In the genomic region with DNA sequence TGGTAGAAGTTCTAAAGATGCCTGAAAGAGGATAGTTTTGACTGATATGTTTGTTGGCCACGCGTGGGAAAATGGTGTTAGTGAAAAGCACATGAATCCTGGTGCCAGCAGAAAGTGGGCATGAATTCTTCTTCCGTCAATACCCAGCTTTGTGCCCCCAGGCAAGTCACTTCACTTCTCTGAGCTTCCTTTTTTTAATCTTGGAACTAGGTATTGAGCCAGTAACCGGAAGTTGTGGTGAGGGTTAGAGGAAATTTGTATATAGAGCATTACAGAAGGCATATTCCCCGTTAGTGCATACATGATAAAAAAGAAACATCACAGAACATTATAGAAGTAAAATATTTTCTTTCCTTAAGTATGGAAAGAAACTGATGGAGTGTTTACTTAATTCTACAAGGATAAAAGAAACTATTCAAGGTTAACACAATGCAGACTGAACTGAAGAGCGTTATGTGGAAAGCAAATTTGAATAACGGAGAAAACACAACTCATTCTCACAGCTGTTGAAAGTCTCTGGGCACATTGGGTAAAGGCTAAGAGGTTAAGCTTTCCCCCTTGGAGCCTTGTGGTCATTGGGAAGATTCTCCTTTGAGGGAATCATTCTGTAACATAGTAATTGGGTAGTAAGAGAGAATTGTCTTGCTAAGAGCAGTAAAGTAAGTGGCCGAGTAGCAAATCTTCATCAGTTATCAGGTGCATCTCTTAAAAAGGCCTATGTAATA, we compare ENCODE assay signal across 10 cellular contexts.
A peak's percentile ranks its signal among the peaks of the same experiment; 100 is the strongest.
DNase-seq lines count a peak whose midpoint lies in the region; ATAC-seq and TF ChIP-seq lines count a peak whose summit lies in the region.
"Had no signal": no experiment of that assay in that cellular context is flagged by ENCODE, and none has a peak within 500 bp of the region (broad histone marks: within the 10 kb centered on the region; RNA-seq: fewer than 3 reads in every experiment).

No MANE protein-coding gene starts in this region.

- H3K36me3 Mint-ChIP-seq in naive B cell: no peaks in the 10 kb centered on the region

- no peaks in the 10 kb centered on the region for H4K20me1 ChIP-seq in SU-DHL-6 (ENCODE audit: low read depth, low read length)

- H3K4me1 Mint-ChIP-seq in naive B cell: peaks cover 47 to 84% (median 65%) of the 10 kb centered on the region in 3 donors

- no peaks in the 10 kb centered on the region for H3K9me2 ChIP-seq in SU-DHL-6 (replicated peaks; ENCODE audit: insufficient read depth, low read length)

- H3K27me3 ChIP-seq in SU-DHL-6 (ENCODE audit: low read length): no peaks in the 10 kb centered on the region
- H3K27me3 ChIP-seq: dorsolateral prefrontal cortex had no signal

- H3K36me3 ChIP-seq in SU-DHL-6 (ENCODE audit: low read length): no peaks in the 10 kb centered on the region

- H3K27me3 Mint-ChIP-seq in naive B cell: no peaks in the 10 kb centered on the region

- peak overlapping the region; percentile 39 to 93 (median 77) for H3K27ac Mint-ChIP-seq in naive B cell

- peak overlapping the region; percentile 47; the same call in 1 of the 2 replicates for H3K27ac ChIP-seq in SU-DHL-6 (ENCODE audit: low read depth, low read length)

- no peaks in the 10 kb centered on the region for H3K79me2 ChIP-seq in SU-DHL-6 (ENCODE audit: insufficient read depth, low read length)

- TF ChIP-seq CTCF in SU-DHL-6 (IDR thresholded peaks at IDR 0.05; ENCODE audit: insufficient read depth, low read length, poor library complexity, severe bottlenecking): no peak

- H3K9me3 ChIP-seq in SU-DHL-6 (ENCODE audit: insufficient read depth, low read length): no peaks in the 10 kb centered on the region

- H3K9me3 Mint-ChIP-seq in naive B cell: no peaks in the 10 kb centered on the region

- H3K4me3 Mint-ChIP-seq in naive B cell: peak overlapping the region; percentile 40 to 91 (median 83)

- peak; percentile 49 for ATAC-seq in GM18511 (IDR thresholded peaks at IDR 0.05; ENCODE audit: unreplicated experiment)
- peak; percentile 39 for ATAC-seq in HG03354 (IDR thresholded peaks at IDR 0.05; ENCODE audit: poor library complexity, severe bottlenecking, unreplicated experiment)
- peak; percentile 77 to 82 for ATAC-seq in naive B cell (ENCODE audit: low read depth in 2 of 2)

- peak overlapping the region; percentile 16 for H3K4me3 ChIP-seq in SU-DHL-6 (ENCODE audit: insufficient read depth, low read length, poor library complexity, severe bottlenecking)
- H3K4me3 ChIP-seq: dorsolateral prefrontal cortex had no signal

- peak overlapping the region; percentile 23; the same call in 1 of the 2 replicates for H3K9ac ChIP-seq in SU-DHL-6 (ENCODE audit: low read length)

- H3F3A ChIP-seq in SU-DHL-6 (ENCODE audit: insufficient read depth): no peaks in the 10 kb centered on the region; the same call in 1 of the 2 replicates

- DNase-seq in naive B cell (peak; percentile 56), NCI-H524 (lab: John Stamatoyannopoulos, UW) (no peak), GOT3 (lab: John Stamatoyannopoulos, UW) (no peak), NCI-H1417 (lab: John Stamatoyannopoulos, UW) (no peak)
- DNase-seq in effector CD4-positive, alpha-beta T cell: no peak
- DNase-seq: dorsolateral prefrontal cortex, NCI-H1930 had no signal

- peak overlapping the region; percentile 57 for H3K4me2 ChIP-seq in SU-DHL-6 (ENCODE audit: low read depth, low read length, poor library complexity, severe bottlenecking)

- H2AFZ ChIP-seq in SU-DHL-6 (ENCODE audit: low read depth, low read length, severe bottlenecking): peak overlapping the region; percentile 27
